Comparison of ENCODE assay signal across 23 cellular contexts in genomic region chr7:12649348-12649747, GRCh38. TPM values are rescaled to one million over a fixed set of nuclear protein-coding genes. Genes with fewer than 3 reads are reported as not detected.
A peak's percentile ranks its signal among the peaks of the same experiment; 100 is the strongest.
DNase-seq lines count a peak whose midpoint lies in the region; ATAC-seq, FAIRE-seq and TF ChIP-seq lines count a peak whose summit lies in the region.
"Had no signal": no experiment of that assay in that cellular context is flagged by ENCODE, and none has a peak within 500 bp of the region (broad histone marks: within the 10 kb centered on the region; RNA-seq: fewer than 3 reads in every experiment).

No MANE protein-coding gene starts in this region.

- CTCF ChIA-PET in A549 (lab: Yijun Ruan, JAX), result interaction anchor here (0.9 to 1.4 kb wide), 4 partner anchors 11 to 38 kb away, joined by 3 to 8 read pairs (median 4); partner anchors contain the start of gene ARL4A
- CTCF ChIA-PET in PC-3 (lab: Charles Lee), result no interaction called here

- no peak for DNase-seq in A549 (ENCODE audit: low read depth in 1 of 2, low spot score in 1 of 2)
- peak; percentile 64 for DNase-seq in PC-3
- DNase-seq in bronchial epithelial cell (ENCODE audit: low read depth), result peak; percentile 74
- no peak for DNase-seq in kidney
- no peak for DNase-seq in NCI-H748 treated with DMSO at 0.1 percent for 48 hours (lab: John Stamatoyannopoulos, UW)
- DNase-seq in tibial nerve (ENCODE audit: low spot score in 2 of 2), result no peak
- DNase-seq in putamen (ENCODE audit: low spot score), result no peak
- DNase-seq in NCI-H2171 (lab: John Stamatoyannopoulos, UW), result no peak
- DNase-seq: BE2C; CD4-positive, alpha-beta T cell; DMS153; KBM-7; NCI-H1092 treated with DMSO at 0.1 percent for 48 hours; NCI-H1436 treated with DMSO at 0.1 percent for 48 hours; NCI-H1930; NCI-H226; NCI-H510A treated with DMSO at 0.1 percent for 48 hours; NCI-H774; NK-92 treated with Interleukin-12 subunit alpha and Interleukin-12 subunit beta, amount 100 ng/mL, for 24 hours; SHP77 had no signal

- no peaks in the 10 kb centered on the region for H4K20me1 ChIP-seq in PC-3 (ENCODE audit: low read length)

- no peak overlapping the region for H2AFZ ChIP-seq in PC-3 (ENCODE audit: low read length)

- H3K27ac ChIP-seq in A549 (peak overlapping the region in 1 of 2 experiments; percentile 68; a peak in 2 of 6 replicates), PC-3 (ENCODE audit: low read length) (no peak overlapping the region), kidney (ENCODE audit: low read depth in 2 of 2, low read length in 2 of 2) (no peak overlapping the region), tibial nerve (no peak overlapping the region)

- ATAC-seq in A549 (no peak), PC-3 (no peak)

- H3K4me2 ChIP-seq in A549, result peak overlapping the region; percentile 8; the same call in 1 of the 3 replicates
- H3K4me2 ChIP-seq in PC-3 (ENCODE audit: low read length), result peak overlapping the region; percentile 20; the same call in 1 of the 2 replicates

- FAIRE-seq in A549 (lab: Jason Lieb, UNC) (no peak), bronchial epithelial cell (lab: Jason Lieb, UNC) (no peak), kidney (lab: Jason Lieb, UNC) (peak; percentile 19)
- FAIRE-seq: A204.1, GM12891, H54 had no signal

- BruUV-seq in PC-3 (replicated peaks; lab: Mats Ljungman, UMichigan), result no TSS peak

- H3K9me2 ChIP-seq in PC-3 (replicated peaks; ENCODE audit: low read length), result no peaks in the 10 kb centered on the region

- H3K9ac ChIP-seq in PC-3 (ENCODE audit: low read length), result no peak overlapping the region
- H3K9ac ChIP-seq in kidney (ENCODE audit: low read length in 2 of 2), result no peak overlapping the region

- POLR2A ChIA-PET in A549 (lab: Yijun Ruan, JAX), result no interaction called here
- POLR2A ChIA-PET in PC-3 (lab: Charles Lee; ENCODE audit: unreplicated experiment), result no interaction called here

- TF ChIP-seq RAD21 in A549 (conservative IDR thresholded peaks at IDR 0.05 in 1 of 2, IDR thresholded peaks at IDR 0.05 in 1 of 2), result no peak

- intact Hi-C loops in PC-3 (cut with micrococcal nuclease) (no loop called here), kidney (cut with DNase I) (loop anchor here (10.0 kb wide), 1 partner anchor 605 kb away; no protein-coding TSS in a partner anchor)

- H3K36me3 ChIP-seq in PC-3 (ENCODE audit: low read depth, low read length) (no peaks in the 10 kb centered on the region), bronchial epithelial cell (ENCODE audit: control insufficient read depth, insufficient read depth, low read length) (no peaks in the 10 kb centered on the region), kidney (ENCODE audit: control insufficient read depth in 1 of 2, insufficient read depth in 2 of 2, low read length in 2 of 2) (no peaks in the 10 kb centered on the region), tibial nerve (no peaks in the 10 kb centered on the region)
- H3K36me3 ChIP-seq: BE2C had no signal

- H3K4me3 ChIP-seq in A549, result no peak overlapping the region
- H3K4me3 ChIP-seq in PC-3 (ENCODE audit: low read length), result no peak overlapping the region
- no peak overlapping the region for H3K4me3 ChIP-seq in bronchial epithelial cell (ENCODE audit: low read depth, low read length)
- no peak overlapping the region for H3K4me3 ChIP-seq in kidney (ENCODE audit: low read length in 2 of 2)
- no peak overlapping the region for H3K4me3 ChIP-seq in tibial nerve

- TF ChIP-seq CTCF in A549 (IDR thresholded peaks at IDR 0.05) (no peak), PC-3 (conservative IDR thresholded peaks at IDR 0.05; ENCODE audit: low read depth, low read length) (no peak), bronchial epithelial cell (IDR thresholded peaks at IDR 0.05; ENCODE audit: insufficient read depth, low read length, severe bottlenecking) (no peak), kidney (IDR thresholded peaks at IDR 0.05; ENCODE audit: borderline replicate concordance, extremely low read depth, insufficient read depth) (no peak), tibial nerve (IDR thresholded peaks at IDR 0.05) (no peak)

- H3K4me1 ChIP-seq in A549 (peaks cover 64% of the 10 kb centered on the region), PC-3 (ENCODE audit: insufficient read depth, low read length) (peaks cover 60% of the 10 kb centered on the region), kidney (ENCODE audit: control insufficient read depth in 1 of 2, insufficient read depth in 1 of 2, low read depth in 1 of 2, low read length in 2 of 2) (peaks cover 0 to 2% of the 10 kb centered on the region in 2 donors), tibial nerve (no peaks in the 10 kb centered on the region)
- H3K4me1 ChIP-seq: BE2C had no signal

- no peaks in the 10 kb centered on the region for H3K9me3 ChIP-seq in A549
- H3K9me3 ChIP-seq in PC-3 (ENCODE audit: low read length), result no peaks in the 10 kb centered on the region
- no peaks in the 10 kb centered on the region for H3K9me3 ChIP-seq in kidney (ENCODE audit: control insufficient read depth in 1 of 2, low read length in 2 of 2)
- H3K9me3 ChIP-seq in tibial nerve, result no peaks in the 10 kb centered on the region
- H3K9me3 ChIP-seq: BE2C had no signal

- H3F3A ChIP-seq in PC-3 (ENCODE audit: low read length, unreplicated experiment), result peaks cover 3% of the 10 kb centered on the region

- no peaks in the 10 kb centered on the region for H3K79me2 ChIP-seq in PC-3 (ENCODE audit: low read length)

- H3K27me3 ChIP-seq in PC-3 (ENCODE audit: low read length) (no peaks in the 10 kb centered on the region), bronchial epithelial cell (ENCODE audit: control insufficient read depth, insufficient read depth, low read length) (no peaks in the 10 kb centered on the region), tibial nerve (no peaks in the 10 kb centered on the region)
- H3K27me3 ChIP-seq: BE2C had no signal

- TF ChIP-seq POLR2A in A549 (IDR thresholded peaks at IDR 0.05; ENCODE audit: low read length), result no peak
- TF ChIP-seq POLR2A in tibial nerve (IDR thresholded peaks at IDR 0.05), result no peak

- TF ChIP-seq EP300 in A549 (IDR thresholded peaks at IDR 0.05) (no peak), tibial nerve (IDR thresholded peaks at IDR 0.05) (no peak)

TF ChIP-seq in A549, 52 proteins besides CTCF, POLR2A, EP300 and RAD21 (continues in another document):
- TF ChIP-seq, protein P1, sequence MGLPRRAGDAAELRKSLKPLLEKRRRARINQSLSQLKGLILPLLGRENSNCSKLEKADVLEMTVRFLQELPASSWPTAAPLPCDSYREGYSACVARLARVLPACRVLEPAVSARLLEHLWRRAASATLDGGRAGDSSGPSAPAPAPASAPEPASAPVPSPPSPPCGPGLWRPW (IDR thresholded peaks at IDR 0.05), result no peak
- no peak for TF ChIP-seq TFCP2L1 (CRISPR knock-in tag; IDR thresholded peaks at IDR 0.05)
- no peak for TF ChIP-seq NPAS2 (CRISPR knock-in tag; IDR thresholded peaks at IDR 0.05; ENCODE audit: borderline replicate concordance)
- TF ChIP-seq FOSL2 (IDR thresholded peaks at IDR 0.05), result no peak
- no peak for TF ChIP-seq FOSL2 (CRISPR knock-in tag; IDR thresholded peaks at IDR 0.05)
- no peak for TF ChIP-seq HMGXB4 (CRISPR knock-in tag; IDR thresholded peaks at IDR 0.05; ENCODE audit: borderline replicate concordance)
- no peak for TF ChIP-seq BHLHE40 (IDR thresholded peaks at IDR 0.05; ENCODE audit: low read depth, low read length)
- TF ChIP-seq CHD2 (IDR thresholded peaks at IDR 0.05; ENCODE audit: low read length, partially characterized antibody), result no peak
- TF ChIP-seq, protein P2, sequence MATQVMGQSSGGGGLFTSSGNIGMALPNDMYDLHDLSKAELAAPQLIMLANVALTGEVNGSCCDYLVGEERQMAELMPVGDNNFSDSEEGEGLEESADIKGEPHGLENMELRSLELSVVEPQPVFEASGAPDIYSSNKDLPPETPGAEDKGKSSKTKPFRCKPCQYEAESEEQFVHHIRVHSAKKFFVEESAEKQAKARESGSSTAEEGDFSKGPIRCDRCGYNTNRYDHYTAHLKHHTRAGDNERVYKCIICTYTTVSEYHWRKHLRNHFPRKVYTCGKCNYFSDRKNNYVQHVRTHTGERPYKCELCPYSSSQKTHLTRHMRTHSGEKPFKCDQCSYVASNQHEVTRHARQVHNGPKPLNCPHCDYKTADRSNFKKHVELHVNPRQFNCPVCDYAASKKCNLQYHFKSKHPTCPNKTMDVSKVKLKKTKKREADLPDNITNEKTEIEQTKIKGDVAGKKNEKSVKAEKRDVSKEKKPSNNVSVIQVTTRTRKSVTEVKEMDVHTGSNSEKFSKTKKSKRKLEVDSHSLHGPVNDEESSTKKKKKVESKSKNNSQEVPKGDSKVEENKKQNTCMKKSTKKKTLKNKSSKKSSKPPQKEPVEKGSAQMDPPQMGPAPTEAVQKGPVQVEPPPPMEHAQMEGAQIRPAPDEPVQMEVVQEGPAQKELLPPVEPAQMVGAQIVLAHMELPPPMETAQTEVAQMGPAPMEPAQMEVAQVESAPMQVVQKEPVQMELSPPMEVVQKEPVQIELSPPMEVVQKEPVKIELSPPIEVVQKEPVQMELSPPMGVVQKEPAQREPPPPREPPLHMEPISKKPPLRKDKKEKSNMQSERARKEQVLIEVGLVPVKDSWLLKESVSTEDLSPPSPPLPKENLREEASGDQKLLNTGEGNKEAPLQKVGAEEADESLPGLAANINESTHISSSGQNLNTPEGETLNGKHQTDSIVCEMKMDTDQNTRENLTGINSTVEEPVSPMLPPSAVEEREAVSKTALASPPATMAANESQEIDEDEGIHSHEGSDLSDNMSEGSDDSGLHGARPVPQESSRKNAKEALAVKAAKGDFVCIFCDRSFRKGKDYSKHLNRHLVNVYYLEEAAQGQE (IDR thresholded peaks at IDR 0.05), result no peak

RNA-seq across cellular contexts. Expression of gene ARL4A, which starts 38.1 kb away (rescaled TPM):
- 58.9 and 76.1 TPM in 2 replicates for polyA plus RNA-seq in A549 (2011; rRNA removed)
- 16.7 and 20.5 TPM in 2 replicates for polyA plus RNA-seq in A549 (2012; cell fraction: cytosol; rRNA removed)
- polyA plus RNA-seq in A549 (2012; cell fraction: nucleus; rRNA removed), result 7.5 and 11.4 TPM in 2 replicates
- 51.9 to 59.4 TPM (median 53.6 TPM) in 3 replicates for polyA plus RNA-seq in A549 (2017; fragmentation: RNase III; extraction: RNeasy Plus Mini Kit Qiagen cat#74134 plus additional on column Dnase treatment)
- 17.4 and 22.3 TPM in 2 replicates for polyA minus RNA-seq in A549 (2011; rRNA and poly(A)+ RNA removed)
- total RNA-seq in PC-3 (2014; rRNA removed), result 23.7 and 25.1 TPM in 2 replicates
- 54.8 and 58.0 TPM in 2 replicates for total RNA-seq in bronchial epithelial cell
- 21.6 TPM for total RNA-seq in kidney
- polyA plus RNA-seq in kidney (ENCODE audit: insufficient read depth, low read depth, low replicate concordance), result 11.8 TPM
- total RNA-seq in tibial nerve, result 10 to 100 TPM; 27.4 to 44.1 (median 34.2) TPM

Comparison
In these comparisons a context has a peak if more than half of its experiments do, and no peak if none do; other contexts are left out.
1. DNase-seq: peak in PC-3 (single experiment) and bronchial epithelial cell (single experiment); none in A549 (0 of 2), kidney (single experiment), NCI-H748 treated with DMSO at 0.1 percent for 48 hours (single experiment), tibial nerve (0 of 2), putamen (single experiment) and NCI-H2171 (single experiment).